In genomic region chr2:159285433-159285832, GRCh38 we compare ENCODE assay signal across 8 cellular contexts. TPM values are rescaled to one million over a fixed set of nuclear protein-coding genes. Genes with fewer than 3 reads are reported as not detected.
DNase-seq lines count a peak whose midpoint lies in the region; ATAC-seq, FAIRE-seq and TF ChIP-seq lines count a peak whose summit lies in the region.

No MANE protein-coding gene starts in this region.

- POLR2A ChIA-PET in CD8-positive, alpha-beta T cell (lab: Charles Lee), result interaction anchor here (0.7 to 2.6 kb wide), 3 partner anchors 14 to 232 kb away, joined by 3 to 8 read pairs (median 3); no protein-coding TSS in a partner anchor
- POLR2A ChIA-PET in PC-3 (lab: Charles Lee; ENCODE audit: unreplicated experiment), result interaction anchor here (0.6 kb wide), 1 partner anchor 187 kb away, joined by 7 read pairs; no protein-coding TSS in a partner anchor

- peak overlapping the region; percentile 67 for H3K27ac Mint-ChIP-seq in CD8-positive, alpha-beta T cell
- no peak overlapping the region for H3K27ac Mint-ChIP-seq in endothelial cell (ENCODE audit: unreplicated experiment)

- CTCF ChIA-PET in CD8-positive, alpha-beta T cell (lab: Charles Lee), result interaction anchor here (1.0 to 1.6 kb wide), 2 partner anchors 15 to 166 kb away, joined by 3 to 4 read pairs; no protein-coding TSS in a partner anchor
- CTCF ChIA-PET in PC-3 (lab: Charles Lee), result no interaction called here

- no peak for DNase-seq in CD8-positive, alpha-beta T cell
- DNase-seq in PC-3, result no peak
- DNase-seq in endothelial cell (ENCODE audit: low spot score), result no peak
- DNase-seq in pancreas, result peak in 2 of 6 donors; percentile 24 to 25
- DNase-seq in NCI-H2107 (lab: John Stamatoyannopoulos, UW), result no peak
- DNase-seq in GM13977 (ENCODE audit: low spot score), result no peak

- no peak for FAIRE-seq in pancreas (lab: Jason Lieb, UNC)

- H3K27me3 ChIP-seq in CD8-positive, alpha-beta T cell (ENCODE audit: insufficient read depth, low read length), result no peaks in the 10 kb centered on the region
- H3K27me3 ChIP-seq in PC-3 (ENCODE audit: low read length) (no peaks in the 10 kb centered on the region), pancreas (no peaks in the 10 kb centered on the region)

- H3K4me3 Mint-ChIP-seq in CD8-positive, alpha-beta T cell, result peak overlapping the region; percentile 90
- peak overlapping the region; percentile 95 for H3K4me3 Mint-ChIP-seq in endothelial cell (ENCODE audit: unreplicated experiment)

- no peak for ATAC-seq in CD8-positive, alpha-beta T cell
- ATAC-seq in PC-3 (no peak), pancreas (no peak), GM21786 (IDR thresholded peaks at IDR 0.05; ENCODE audit: unreplicated experiment) (no peak), HG03159 (IDR thresholded peaks at IDR 0.05; ENCODE audit: unreplicated experiment) (no peak)

- H3K27ac ChIP-seq in CD8-positive, alpha-beta T cell (ENCODE audit: low read depth, low read length), result no peak overlapping the region
- H3K27ac ChIP-seq in PC-3 (ENCODE audit: low read length), result no peak overlapping the region
- H3K27ac ChIP-seq in pancreas, result peak overlapping the region; percentile 88 to 96 (median 95)

- H3K27me3 Mint-ChIP-seq in CD8-positive, alpha-beta T cell (ENCODE audit: low read depth), result no peaks in the 10 kb centered on the region
- H3K27me3 Mint-ChIP-seq in endothelial cell (ENCODE audit: unreplicated experiment), result peaks cover 2% of the 10 kb centered on the region

- peak overlapping the region; percentile 99 for H3K4me2 ChIP-seq in PC-3 (ENCODE audit: low read length)

- H3K4me1 ChIP-seq in CD8-positive, alpha-beta T cell (ENCODE audit: insufficient read depth, low read length), result peaks cover 12% of the 10 kb centered on the region
- H3K4me1 ChIP-seq in PC-3 (ENCODE audit: insufficient read depth, low read length) (peaks cover 14% of the 10 kb centered on the region; the same call in 1 of the 2 replicates), pancreas (peaks cover 0 to 12% (median 0%) of the 10 kb centered on the region in 3 donors)

- TF ChIP-seq CTCF in CD8-positive, alpha-beta T cell (IDR thresholded peaks at IDR 0.05), result no peak
- TF ChIP-seq CTCF in PC-3 (conservative IDR thresholded peaks at IDR 0.05; ENCODE audit: low read depth, low read length) (no peak), endothelial cell (IDR thresholded peaks at IDR 0.05; ENCODE audit: unreplicated experiment) (no peak), pancreas (IDR thresholded peaks at IDR 0.05) (no peak), GM13977 (IDR thresholded peaks at IDR 0.05; ENCODE audit: extremely low read depth, insufficient read depth, missing control alignments) (no peak)

- peak overlapping the region; percentile 85; the same call in 1 of the 2 replicates for H3K9ac ChIP-seq in PC-3 (ENCODE audit: low read length)

- no peaks in the 10 kb centered on the region for H3K9me3 ChIP-seq in CD8-positive, alpha-beta T cell (ENCODE audit: low read length)
- H3K9me3 ChIP-seq in PC-3 (ENCODE audit: low read length) (no peaks in the 10 kb centered on the region), pancreas (no peaks in the 10 kb centered on the region)

- H3K36me3 Mint-ChIP-seq in CD8-positive, alpha-beta T cell, result peaks cover 16% of the 10 kb centered on the region
- H3K36me3 Mint-ChIP-seq in endothelial cell (ENCODE audit: low read depth, unreplicated experiment), result no peaks in the 10 kb centered on the region

- no peak overlapping the region for H3K4me3 ChIP-seq in CD8-positive, alpha-beta T cell (ENCODE audit: low read depth, low read length)
- H3K4me3 ChIP-seq in PC-3 (ENCODE audit: low read length), result peak overlapping the region; percentile 96
- peak overlapping the region; percentile 62 to 97 (median 74) for H3K4me3 ChIP-seq in pancreas

- BruUV-seq in PC-3 (replicated peaks; lab: Mats Ljungman, UMichigan), result no TSS peak

- peaks cover 3% of the 10 kb centered on the region for H3K36me3 ChIP-seq in CD8-positive, alpha-beta T cell (ENCODE audit: insufficient read depth, low read length)
- H3K36me3 ChIP-seq in PC-3 (ENCODE audit: low read depth, low read length), result no peaks in the 10 kb centered on the region
- H3K36me3 ChIP-seq in pancreas, result peaks cover 0 to 8% (median 0%) of the 10 kb centered on the region in 3 donors

- 25% methylated on average over 11 of the region's 11 CpGs for WGBS in pancreas, 2 donors

- no peaks in the 10 kb centered on the region for H4K20me1 ChIP-seq in PC-3 (ENCODE audit: low read length)

- no peaks in the 10 kb centered on the region for H3K9me2 ChIP-seq in PC-3 (replicated peaks; ENCODE audit: low read length)

- H3K4me1 Mint-ChIP-seq in CD8-positive, alpha-beta T cell (ENCODE audit: low read depth), result peaks cover 27% of the 10 kb centered on the region
- peaks cover 3% of the 10 kb centered on the region for H3K4me1 Mint-ChIP-seq in endothelial cell (ENCODE audit: unreplicated experiment)

- no peaks in the 10 kb centered on the region for H3F3A ChIP-seq in PC-3 (ENCODE audit: low read length, unreplicated experiment)

- H3K9me3 Mint-ChIP-seq in CD8-positive, alpha-beta T cell, result no peaks in the 10 kb centered on the region
- H3K9me3 Mint-ChIP-seq in endothelial cell (ENCODE audit: unreplicated experiment), result no peaks in the 10 kb centered on the region

- H3K79me2 ChIP-seq in PC-3 (ENCODE audit: low read length), result peaks cover 24% of the 10 kb centered on the region

- intact Hi-C loops in CD8-positive, alpha-beta T cell (cut with DNase I, micrococcal nuclease), result loop anchor here (5.0 to 10.0 kb wide), 7 partner anchors 141 to 1879 kb away; partner anchors contain the start of genes ACVR1 (in 1 of the 2), CCDC148 (in 1 of the 2), LY75 (in 1 of the 2) and PKP4 (in 1 of the 2)
- intact Hi-C loops in PC-3 (cut with micrococcal nuclease) (loop anchor here (5.0 kb wide), 1 partner anchor 332 kb away; the partner anchor contains the start of gene BAZ2B), pancreas (cut with DNase I) (no loop called here)

- H2AFZ ChIP-seq in PC-3 (ENCODE audit: low read length), result peak overlapping the region; percentile 100

- in situ Hi-C loops in GM13977 (cut with MboI; ENCODE audit: low pct_unique_long_range_greater_than_20kb, low sequenced_read_pairs, unreplicated experiment), result no loop called here

RNA-seq across cellular contexts. Expression of gene WDSUB1, which starts 1.1 kb away (rescaled TPM):
- 1 to 10 TPM; 3.6 to 4.6 TPM for total RNA-seq in CD8-positive, alpha-beta T cell
- total RNA-seq in PC-3 (2014; rRNA removed) (3.5 and 6.6 TPM in 2 replicates), endothelial cell (ENCODE audit: unreplicated experiment) (5.4 TPM), pancreas (1 to 10 TPM; 3.5 to 8.2 (median 5.6) TPM)
- 1 to 10 TPM; 4.3 to 7.1 TPM for polyA plus RNA-seq in pancreas

Comparison
In these comparisons a context has a peak if more than half of its experiments do, and no peak if none do; other contexts are left out.
1. H3K27ac ChIP-seq: peak in pancreas (4 of 4); none in CD8-positive, alpha-beta T cell (single experiment) and PC-3 (single experiment).
2. intact Hi-C loops: an anchor here in CD8-positive, alpha-beta T cell (5.0 to 10.0 kb wide) and PC-3 (5.0 kb wide); none called in pancreas.